In genomic region chrX:9644335-9644734, GRCh38 we compare ENCODE assay signal across 8 cellular contexts.
DNase-seq lines count a peak whose midpoint lies in the region; ATAC-seq, FAIRE-seq and TF ChIP-seq lines count a peak whose summit lies in the region.

No MANE protein-coding gene starts in this region.

- no peaks in the 10 kb centered on the region for H3K9me3 Mint-ChIP-seq in WTC11

- TF ChIP-seq POLR2A in GM18505 (IDR thresholded peaks at IDR 0.05; ENCODE audit: borderline replicate concordance, extremely low read depth, insufficient read depth, insufficient read length) = no peak

- CTCF ChIA-PET in WTC11 (lab: Charles Lee) = no interaction called here

- no peak overlapping the region for H3K4me3 Mint-ChIP-seq in WTC11

- ATAC-seq in GM18505 (IDR thresholded peaks at IDR 0.05; ENCODE audit: unreplicated experiment) (peak; percentile 70), HG02759 (IDR thresholded peaks at IDR 0.05; ENCODE audit: unreplicated experiment) (peak; percentile 97), WTC11 (no peak)

- no peak for TF ChIP-seq CTCF in WTC11 (IDR thresholded peaks at IDR 0.05)

- DNase-seq in RCC 7860 (ENCODE audit: low spot score) = peak; percentile 8
- peak; percentile 35 for DNase-seq in glomerular visceral epithelial cell (ENCODE audit: extremely low spot score)
- no peak for DNase-seq in AG20443 (ENCODE audit: low spot score)
- no peak for DNase-seq in WTC11 (ENCODE audit: low spot score)
- no peak for DNase-seq in NCI-H226
- no peak for DNase-seq in germinal center (ENCODE audit: low spot score)

- no peaks in the 10 kb centered on the region for H3K36me3 Mint-ChIP-seq in WTC11

- H3K27me3 Mint-ChIP-seq in WTC11 (ENCODE audit: low read depth) = no peaks in the 10 kb centered on the region

- POLR2A ChIA-PET in WTC11 (lab: Charles Lee) = no interaction called here

- H3K27ac Mint-ChIP-seq in WTC11 = no peak overlapping the region; the same call in 1 of the 2 replicates

- no peak for FAIRE-seq in RCC 7860 (lab: Jason Lieb, UNC)

- H3K4me1 Mint-ChIP-seq in WTC11 = 0 out of 2 replicates have a peak, but pooled peaks cover 8% of the 10 kb centered on the region

TF ChIP-seq in WTC11, 78 proteins besides CTCF, POLR2A, EP300 and RAD21:
- no peak for TF ChIP-seq AR (CRISPR knock-in tag; IDR thresholded peaks at IDR 0.05)
- no peak for TF ChIP-seq ZNF671 (CRISPR knock-in tag; IDR thresholded peaks at IDR 0.05)
- TF ChIP-seq KAT7 (CRISPR knock-in tag; IDR thresholded peaks at IDR 0.05; ENCODE audit: borderline replicate concordance) = no peak
- TF ChIP-seq ERG (CRISPR knock-in tag; IDR thresholded peaks at IDR 0.05) = no peak
- TF ChIP-seq SP1 (CRISPR knock-in tag; conservative IDR thresholded peaks at IDR 0.05) = no peak
- TF ChIP-seq E2F4 (CRISPR knock-in tag; IDR thresholded peaks at IDR 0.05; ENCODE audit: borderline replicate concordance, low read depth) = no peak
- TF ChIP-seq ZMAT4 (CRISPR knock-in tag; IDR thresholded peaks at IDR 0.05) = no peak
- TF ChIP-seq FOXK1 (CRISPR knock-in tag; IDR thresholded peaks at IDR 0.05) = no peak
- no peak for TF ChIP-seq AFF4 (CRISPR knock-in tag; IDR thresholded peaks at IDR 0.05; ENCODE audit: borderline replicate concordance)
- TF ChIP-seq MXD4 (CRISPR knock-in tag; IDR thresholded peaks at IDR 0.05; ENCODE audit: borderline replicate concordance) = no peak
- TF ChIP-seq IRF1 (CRISPR knock-in tag; IDR thresholded peaks at IDR 0.05) = no peak
- TF ChIP-seq FOXP4 (CRISPR knock-in tag; IDR thresholded peaks at IDR 0.05) = no peak
- TF ChIP-seq STAT6 (CRISPR knock-in tag; conservative IDR thresholded peaks at IDR 0.05; ENCODE audit: low read depth) = no peak

Comparison
In these comparisons a context has a peak if more than half of its experiments do, and no peak if none do; other contexts are left out.
1. DNase-seq: peak in RCC 7860 (single experiment) and glomerular visceral epithelial cell (single experiment); none in AG20443 (single experiment), WTC11 (single experiment), NCI-H226 (single experiment) and germinal center (single experiment).